22 cellular contexts compared by ENCODE assay signal in genomic region chr21:28608646-28609045, GRCh38.
"Had no signal": no experiment of that assay in that cellular context is flagged by ENCODE, and none has a peak within 500 bp of the region (broad histone marks: within the 10 kb centered on the region; RNA-seq: fewer than 3 reads in every experiment).

No MANE protein-coding gene starts in this region.

- H3K27me3 ChIP-seq: body of pancreas, upper lobe of right lung had no signal

- ATAC-seq: activated T-cell treated with anti-CD3 and anti-CD28 coated beads, Interleukin-2, amount 50 U/mL, for 72 hours; body of pancreas; left ventricle myocardium superior; natural killer cell treated with Interleukin-12 subunit alpha and Interleukin-12 subunit beta and Interleukin-15 and Interleukin-18, amount 100 ng/mL, for 72 hours; stimulated activated naive CD8-positive, alpha-beta T cell treated with anti-CD3 and anti-CD28 coated beads, Interleukin-15, amount 100 ng/mL, for 72 hours; upper lobe of right lung had no signal

- H3K27me3 Mint-ChIP-seq: activated CD4-positive, alpha-beta T cell treated with anti-CD3 and anti-CD28 coated beads, Interleukin-2, amount 10 ng/mL, durations not matched to agents 24 days and 14 days; activated naive CD8-positive, alpha-beta T cell treated with anti-CD3 and anti-CD28 coated beads for 36 hours; natural killer cell treated with Interleukin-12 subunit alpha and Interleukin-12 subunit beta and Interleukin-15 and Interleukin-18, amount 100 ng/mL, for 72 hours; stimulated activated naive CD8-positive, alpha-beta T cell treated with anti-CD3 and anti-CD28 coated beads, Interleukin-15, amount 100 ng/mL, for 72 hours had no signal

- H3K4me1 ChIP-seq: body of pancreas, upper lobe of right lung had no signal

- H3K27ac ChIP-seq: body of pancreas, skin epidermis, upper lobe of right lung had no signal

- H3K9me3 ChIP-seq: body of pancreas, upper lobe of right lung had no signal

- DNase-seq: activated CD4-positive, alpha-beta T cell treated with anti-CD3 and anti-CD28 coated beads, Interleukin-2, amount 10 ng/mL, durations not matched to agents 24 days and 14 days; activated CD4-positive, CD25-positive, alpha-beta regulatory T cell; activated CD8-positive, alpha-beta memory T cell treated with anti-CD3 and anti-CD28 coated beads, Interleukin-2, amount 50 U/mL, for 48 hours; activated gamma-delta T cell treated with Interleukin-2 at 50 U/mL for 16 hours; activated naive CD8-positive, alpha-beta T cell treated with anti-CD3 and anti-CD28 coated beads for 36 hours; activated T-cell treated with anti-CD3 and anti-CD28 coated beads, Interleukin-2, amount 50 U/mL, for 72 hours; amygdala; body of pancreas; cortex of kidney; effector CD4-positive, alpha-beta T cell; head of caudate nucleus; kidney glomerular epithelial cell; left ventricle myocardium superior; mesenchymal stem cell; nucleus accumbens; stimulated activated CD4-positive, alpha-beta T cell treated with anti-CD3 and anti-CD28 coated beads, Interleukin-15, amount 100 ng/mL, for 24 hours; stimulated activated CD4-positive, alpha-beta T cell treated with anti-CD3 and anti-CD28 coated beads, Interleukin-4, amount 100 ng/mL, for 4 hours; stimulated activated CD8-positive, alpha-beta memory T cell treated with anti-CD3 and anti-CD28 coated beads, Interleukin-4, amount 100 ng/mL, for 48 hours; stimulated activated naive CD8-positive, alpha-beta T cell treated with anti-CD3 and anti-CD28 coated beads, Interleukin-15, amount 100 ng/mL, for 72 hours; upper lobe of right lung had no signal

- H3K4me3 Mint-ChIP-seq: activated CD4-positive, alpha-beta T cell treated with anti-CD3 and anti-CD28 coated beads, Interleukin-2, amount 10 ng/mL, durations not matched to agents 24 days and 14 days; activated naive CD8-positive, alpha-beta T cell treated with anti-CD3 and anti-CD28 coated beads for 36 hours; activated T-cell treated with anti-CD3 and anti-CD28 coated beads, Interleukin-2, amount 50 U/mL, for 72 hours; natural killer cell treated with Interleukin-12 subunit alpha and Interleukin-12 subunit beta and Interleukin-15 and Interleukin-18, amount 100 ng/mL, for 72 hours; stimulated activated naive CD8-positive, alpha-beta T cell treated with anti-CD3 and anti-CD28 coated beads, Interleukin-15, amount 100 ng/mL, for 72 hours had no signal

- H3K27ac Mint-ChIP-seq: activated CD4-positive, alpha-beta T cell treated with anti-CD3 and anti-CD28 coated beads, Interleukin-2, amount 10 ng/mL, durations not matched to agents 24 days and 14 days; activated naive CD8-positive, alpha-beta T cell treated with anti-CD3 and anti-CD28 coated beads for 36 hours; activated T-cell treated with anti-CD3 and anti-CD28 coated beads, Interleukin-2, amount 50 U/mL, for 72 hours; natural killer cell treated with Interleukin-12 subunit alpha and Interleukin-12 subunit beta and Interleukin-15 and Interleukin-18, amount 100 ng/mL, for 72 hours; stimulated activated naive CD8-positive, alpha-beta T cell treated with anti-CD3 and anti-CD28 coated beads, Interleukin-15, amount 100 ng/mL, for 72 hours had no signal

- H3K4me3 ChIP-seq: body of pancreas, skin epidermis, upper lobe of right lung had no signal

- H3K36me3 ChIP-seq: upper lobe of right lung had no signal

- H3K9me3 Mint-ChIP-seq: natural killer cell treated with Interleukin-12 subunit alpha and Interleukin-12 subunit beta and Interleukin-15 and Interleukin-18, amount 100 ng/mL, for 72 hours had no signal
